24 cellular contexts compared by ENCODE assay signal in genomic region chr1:34405266-34405959, GRCh38.
"Had no signal": no experiment of that assay in that cellular context is flagged by ENCODE, and none has a peak within 500 bp of the region (broad histone marks: within the 10 kb centered on the region; RNA-seq: fewer than 3 reads in every experiment).

No MANE protein-coding gene starts in this region.

- H3K9me3 ChIP-seq: pancreas, prostate gland, suprapubic skin, thoracic aorta, tibial artery had no signal

- H3K27ac ChIP-seq: left ventricle myocardium inferior, prostate gland, skin epidermis, suprapubic skin, thoracic aorta, tibial artery had no signal

- H3K4me3 ChIP-seq: left ventricle myocardium inferior, pancreas, prostate gland, skin epidermis, suprapubic skin, thoracic aorta, tibial artery had no signal

- ATAC-seq: naive thymus-derived CD8-positive, alpha-beta T cell; right cardiac atrium; sciatic nerve; stimulated activated naive B cell treated with anti-CD40 and anti-IgM and Interleukin-4, amounts not matched to agents 10 μg/mL and 1 μg/mL and 100 μg/mL, for 72 hours had no signal

- H3K36me3 ChIP-seq: left ventricle myocardium inferior, pancreas, prostate gland, suprapubic skin, thoracic aorta, tibial artery had no signal

- H3K4me1 ChIP-seq: left ventricle myocardium inferior had no signal

- FAIRE-seq: islet of Langerhans, kidney, pancreas had no signal

- DNase-seq: hypothalamus; immature natural killer cell; kidney; left ventricle myocardium inferior; midbrain; naive thymus-derived CD8-positive, alpha-beta T cell; nucleus accumbens; pancreas; posterior cingulate gyrus; retina; right cardiac atrium; stimulated activated CD4-positive, alpha-beta T cell treated with anti-CD3 and anti-CD28 coated beads, Interleukin-12 subunit alpha, Interleukin-12 subunit beta, amount 100 ng/mL, for 4 hours; stimulated activated CD4-positive, alpha-beta T cell treated with anti-CD3 and anti-CD28 coated beads, Interleukin-15, amount 100 ng/mL, for 24 hours; stimulated activated CD4-positive, alpha-beta T cell treated with anti-CD3 and anti-CD28 coated beads, Interleukin-2, amount 100 ng/mL, for 24 hours; stimulated activated CD4-positive, alpha-beta T cell treated with anti-CD3 and anti-CD28 coated beads, Interleukin-4, amount 100 ng/mL, for 1 hour; stimulated activated naive B cell treated with anti-CD40 and anti-IgM and Interleukin-4, amounts not matched to agents 10 μg/mL and 1 μg/mL and 100 μg/mL, for 72 hours; tibial artery; trophoblast cell had no signal

- H3K27me3 ChIP-seq: pancreas, suprapubic skin, tibial artery had no signal
